ENCODE assay signal across 21 cellular contexts in the genomic region with DNA sequence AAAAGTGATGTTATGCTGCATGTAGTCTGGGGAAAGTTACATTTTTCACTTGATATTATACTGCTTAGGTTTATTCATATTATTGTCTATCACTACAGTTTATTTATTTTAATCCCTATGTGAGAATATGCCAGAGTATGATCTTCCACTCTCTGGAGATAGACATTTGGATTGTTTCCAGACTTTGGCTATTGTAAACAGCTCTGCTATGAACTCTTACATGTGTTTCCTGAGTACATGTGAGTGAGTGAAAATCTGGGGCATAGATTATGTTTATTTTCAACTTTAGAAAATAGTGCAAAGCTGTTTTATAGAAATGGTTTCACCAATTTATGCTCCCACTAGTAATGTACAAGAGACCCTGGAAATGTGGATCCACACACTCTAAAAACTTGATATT. TPM values are rescaled to one million over a fixed set of nuclear protein-coding genes. Genes with fewer than 3 reads are reported as not detected.
"Had no signal": no experiment of that assay in that cellular context is flagged by ENCODE, and none has a peak within 500 bp of the region (broad histone marks: within the 10 kb centered on the region; RNA-seq: fewer than 3 reads in every experiment).

No MANE protein-coding gene starts in this region.

- H3K36me3 Mint-ChIP-seq: mesothelial cell of epicardium had no signal

- H3K9me3 Mint-ChIP-seq: dendritic cell treated with granulocyte-macrophage colony-stimulating factor and Interleukin-4, amounts not matched to agents 40 ng/mL and 50 ng/mL, for 4 days had no signal

- H3K9me3 ChIP-seq: gastroesophageal sphincter, thoracic aorta, upper lobe of right lung had no signal

- ATAC-seq: activated CD8-positive, alpha-beta T cell treated with anti-CD3 and anti-CD28 coated beads, Interleukin-2, amount 10 ng/mL, durations not matched to agents 7 days and 5 days; activated T-cell treated with anti-CD3 and anti-CD28 coated beads, Interleukin-2, amount 50 U/mL, for 72 hours; gastroesophageal sphincter; psoas muscle; upper lobe of right lung had no signal

- H3K36me3 ChIP-seq: brain microvascular endothelial cell, gastroesophageal sphincter, stomach, thoracic aorta, upper lobe of right lung had no signal

- H3K4me3 Mint-ChIP-seq: activated CD4-positive, alpha-beta T cell treated with anti-CD3 and anti-CD28 coated beads, Interleukin-2, amount 10 ng/mL, durations not matched to agents 24 days and 14 days; activated CD8-positive, alpha-beta T cell treated with anti-CD3 and anti-CD28 coated beads, Interleukin-2, amount 10 ng/mL, durations not matched to agents 7 days and 5 days; activated naive CD8-positive, alpha-beta T cell treated with anti-CD3 and anti-CD28 coated beads, Interleukin-2, amount 10 ng/mL, durations not matched to agents 7 days and 5 days; activated T-cell treated with anti-CD3 and anti-CD28 coated beads, Interleukin-2, amount 50 U/mL, for 72 hours; dendritic cell treated with granulocyte-macrophage colony-stimulating factor and Interleukin-4, amounts not matched to agents 40 ng/mL and 50 ng/mL, for 4 days; mesothelial cell of epicardium had no signal

- DNase-seq: activated CD4-positive, alpha-beta T cell treated with anti-CD3 and anti-CD28 coated beads, Interleukin-2, amount 10 ng/mL, durations not matched to agents 24 days and 14 days; activated CD4-positive, CD25-positive, alpha-beta regulatory T cell; activated CD8-positive, alpha-beta memory T cell treated with anti-CD3 and anti-CD28 coated beads, Interleukin-2, amount 50 U/mL, for 48 hours; activated CD8-positive, alpha-beta T cell treated with anti-CD3 and anti-CD28 coated beads, Interleukin-2, amount 10 ng/mL, durations not matched to agents 7 days and 5 days; activated naive CD8-positive, alpha-beta T cell treated with anti-CD3 and anti-CD28 coated beads, Interleukin-2, amount 10 ng/mL, durations not matched to agents 7 days and 5 days; activated T-cell treated with anti-CD3 and anti-CD28 coated beads, Interleukin-2, amount 50 U/mL, for 72 hours; anterior cingulate cortex; brain microvascular endothelial cell; cerebellar nuclear complex; erythroblast; islet precursor cell; psoas muscle; stimulated activated CD4-positive, alpha-beta T cell treated with anti-CD3 and anti-CD28 coated beads, Interleukin-1b, Interleukin-23, amount 100 ng/mL, for 48 hours; stomach; T-helper 2 cell; upper lobe of right lung had no signal

- H3K27me3 ChIP-seq: brain microvascular endothelial cell, gastroesophageal sphincter, stomach, upper lobe of right lung had no signal

- H3K4me1 ChIP-seq: stomach had no signal

- H3K27ac ChIP-seq: brain microvascular endothelial cell, gastroesophageal sphincter, psoas muscle, stomach, thoracic aorta, upper lobe of right lung had no signal

- H3K27ac Mint-ChIP-seq: activated CD4-positive, alpha-beta T cell treated with anti-CD3 and anti-CD28 coated beads, Interleukin-2, amount 10 ng/mL, durations not matched to agents 24 days and 14 days; activated CD8-positive, alpha-beta T cell treated with anti-CD3 and anti-CD28 coated beads, Interleukin-2, amount 10 ng/mL, durations not matched to agents 7 days and 5 days; activated naive CD8-positive, alpha-beta T cell treated with anti-CD3 and anti-CD28 coated beads, Interleukin-2, amount 10 ng/mL, durations not matched to agents 7 days and 5 days; activated T-cell treated with anti-CD3 and anti-CD28 coated beads, Interleukin-2, amount 50 U/mL, for 72 hours; dendritic cell treated with granulocyte-macrophage colony-stimulating factor and Interleukin-4, amounts not matched to agents 40 ng/mL and 50 ng/mL, for 4 days; mesothelial cell of epicardium had no signal

- H3K4me3 ChIP-seq: gastroesophageal sphincter, psoas muscle, stomach, thoracic aorta, upper lobe of right lung had no signal

RNA-seq across cellular contexts. Expression of gene EPAS1, which starts 49.0 kb away (rescaled TPM):
- polyA plus RNA-seq: neural cell had no signal
